In the genomic region with DNA sequence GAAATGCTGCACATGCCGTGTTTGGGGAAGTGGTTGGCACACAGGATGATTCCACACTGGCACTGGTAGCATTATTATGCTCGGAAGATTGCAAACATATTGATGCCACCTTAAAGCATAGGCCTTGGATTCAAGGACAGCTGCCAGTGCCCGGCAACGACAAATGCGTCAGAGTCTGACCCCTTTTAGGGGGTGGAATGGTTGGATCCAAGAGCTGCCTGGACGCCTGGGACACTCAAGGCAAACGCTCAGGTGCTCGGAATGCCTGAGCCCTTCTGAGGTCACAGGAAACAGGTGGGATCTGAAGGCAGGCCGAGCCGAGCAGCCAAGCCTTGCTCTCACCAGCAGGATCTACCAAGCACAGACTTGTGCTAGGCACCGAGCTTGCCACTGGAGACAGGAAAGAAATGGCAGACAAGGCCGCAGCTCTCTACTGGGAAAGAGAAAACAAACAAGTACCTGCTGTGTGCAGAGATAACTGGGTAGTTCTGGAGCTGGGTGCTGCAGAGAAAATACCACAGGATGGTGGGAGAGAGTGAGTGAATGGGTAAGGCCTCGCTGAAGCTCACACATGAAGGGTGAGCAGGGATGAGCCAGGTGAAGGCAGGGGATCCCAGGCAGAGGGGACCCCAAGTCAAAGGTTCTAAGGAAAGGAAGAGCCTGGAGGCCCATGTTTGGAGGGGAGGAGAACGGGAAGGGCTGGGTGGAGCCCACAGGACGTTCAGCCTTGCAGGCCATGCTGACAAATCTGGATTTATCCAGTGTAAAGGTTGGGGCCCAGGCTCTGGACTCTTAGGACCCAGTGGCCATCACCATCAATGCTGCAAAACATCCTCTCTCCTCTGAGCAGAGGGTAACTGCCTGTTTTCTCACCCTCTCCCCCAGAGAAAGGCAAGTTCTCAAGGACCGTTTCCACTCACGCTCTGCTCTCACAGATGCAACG, we compare ENCODE assay signal across 8 cellular contexts. TPM values are rescaled to one million over a fixed set of nuclear protein-coding genes. Genes with fewer than 3 reads are reported as not detected.
DNase-seq lines count a peak whose midpoint lies in the region; ATAC-seq and TF ChIP-seq lines count a peak whose summit lies in the region.

No MANE protein-coding gene starts in this region.

- no peak overlapping the region for H3K4me3 Mint-ChIP-seq in activated CD4-positive, alpha-beta T cell treated with anti-CD3 and anti-CD28 coated beads, Interleukin-2, amount 10 ng/mL, durations not matched to agents 7 days and 5 days

- POLR2A ChIA-PET in activated CD4-positive, alpha-beta T cell treated with anti-CD3 and anti-CD28 coated beads, Interleukin-2, amount 10 ng/mL, durations not matched to agents 7 days and 5 days (lab: Charles Lee), result no interaction called here
- POLR2A ChIA-PET in PC-9 (lab: Charles Lee; ENCODE audit: unreplicated experiment), result no interaction called here

- H3K9me3 Mint-ChIP-seq in activated CD4-positive, alpha-beta T cell treated with anti-CD3 and anti-CD28 coated beads, Interleukin-2, amount 10 ng/mL, durations not matched to agents 7 days and 5 days, result no peaks in the 10 kb centered on the region

- H3K4me3 ChIP-seq in liver (ENCODE audit: low read depth in 1 of 3, low read length in 3 of 3) (no peak overlapping the region), thyroid gland (replicated peaks in 1 of 3) (peak overlapping the region in 1 of 3 donors; percentile 1), PC-9 (no peak overlapping the region)

- H3K27ac ChIP-seq in angular gyrus (ENCODE audit: low read depth, low read length) (peak overlapping the region; percentile 98), liver (ENCODE audit: low read depth in 1 of 2, low read length in 2 of 2) (peak overlapping the region; percentile 72 to 84), thyroid gland (peak overlapping the region; percentile 61 to 95 (median 91)), PC-9 (no peak overlapping the region)

- no peak overlapping the region for H2AFZ ChIP-seq in PC-9

- H3K36me3 Mint-ChIP-seq in activated CD4-positive, alpha-beta T cell treated with anti-CD3 and anti-CD28 coated beads, Interleukin-2, amount 10 ng/mL, durations not matched to agents 7 days and 5 days (ENCODE audit: low read depth), result peaks cover 18% of the 10 kb centered on the region

- TF ChIP-seq POLR2A in thyroid gland (IDR thresholded peaks at IDR 0.05), result no peak

- intact Hi-C loops in thyroid gland (cut with DNase I), result loop anchor here (10.0 kb wide), 1 partner anchor 164 kb away; a partner anchor contains a TSS
- intact Hi-C loops in PC-9 (cut with micrococcal nuclease; ENCODE audit: unreplicated experiment), result no loop called here

- no peaks in the 10 kb centered on the region for H3K27me3 ChIP-seq in liver (ENCODE audit: control insufficient read depth in 4 of 4, insufficient read depth in 4 of 4, low read length in 3 of 4)
- no peaks in the 10 kb centered on the region for H3K27me3 ChIP-seq in thyroid gland
- no peaks in the 10 kb centered on the region for H3K27me3 ChIP-seq in PC-9 (ENCODE audit: insufficient read depth, low read depth)

- WGBS in liver, result 53% methylated on average over 18 of the region's 18 CpGs
- WGBS in thyroid gland, 2 donors, result 28 to 37% methylated on average over 18 of the region's 18 CpGs

- peaks cover 2 to 21% (median 11%) of the 10 kb centered on the region in 4 donors for H3K4me1 ChIP-seq in liver (ENCODE audit: control insufficient read depth in 4 of 4, insufficient read depth in 4 of 4, low read length in 3 of 4)
- H3K4me1 ChIP-seq in thyroid gland, result peaks cover 23 to 38% of the 10 kb centered on the region in 2 donors
- no peaks in the 10 kb centered on the region for H3K4me1 ChIP-seq in PC-9 (replicated peaks; ENCODE audit: insufficient read depth)

- CTCF ChIA-PET in activated CD4-positive, alpha-beta T cell treated with anti-CD3 and anti-CD28 coated beads, Interleukin-2, amount 10 ng/mL, durations not matched to agents 7 days and 5 days (lab: Charles Lee), result interaction anchor here (0.9 to 2.3 kb wide), 8 partner anchors 9 to 164 kb away, joined by 3 to 17 read pairs (median 6); a partner anchor contains a TSS
- CTCF ChIA-PET in PC-9 (lab: Charles Lee), result interaction anchor here (1.5 kb wide), 1 partner anchor 65 kb away, joined by 10 read pairs; a partner anchor contains a TSS

- H3K4me1 Mint-ChIP-seq in activated CD4-positive, alpha-beta T cell treated with anti-CD3 and anti-CD28 coated beads, Interleukin-2, amount 10 ng/mL, durations not matched to agents 7 days and 5 days, result peaks cover 79% of the 10 kb centered on the region

- TF ChIP-seq RAD21 in liver (IDR thresholded peaks at IDR 0.05), result no peak

- no peaks in the 10 kb centered on the region for H3F3A ChIP-seq in PC-9 (ENCODE audit: insufficient read depth, low read depth)

- H3K27ac Mint-ChIP-seq in activated CD4-positive, alpha-beta T cell treated with anti-CD3 and anti-CD28 coated beads, Interleukin-2, amount 10 ng/mL, durations not matched to agents 7 days and 5 days, result peak overlapping the region; percentile 57

- H3K36me3 ChIP-seq in liver (ENCODE audit: control insufficient read depth in 4 of 4, insufficient read depth in 3 of 4, low read depth in 1 of 4, low read length in 3 of 4) (peaks cover 0 to 3% (median 0%) of the 10 kb centered on the region in 4 donors), thyroid gland (no peaks in the 10 kb centered on the region), PC-9 (ENCODE audit: low read depth) (no peaks in the 10 kb centered on the region)

- DNase-seq in activated CD4-positive, alpha-beta T cell treated with anti-CD3 and anti-CD28 coated beads, Interleukin-2, amount 10 ng/mL, durations not matched to agents 7 days and 5 days, result no peak
- no peak for DNase-seq in activated CD4-positive, alpha-beta T cell treated with anti-CD3 and anti-CD28 coated beads, Interleukin-2, amount 50 U/mL, for 4 hours
- DNase-seq in thyroid gland (peak; percentile 78 to 90), PC-9 (no peak)
- DNase-seq in central memory CD4-positive, alpha-beta T cell, result no peak

- peaks cover 90% of the 10 kb centered on the region for H3K79me2 ChIP-seq in PC-9 (ENCODE audit: low read depth)

- no peak overlapping the region for H3K4me2 ChIP-seq in PC-9

- TF ChIP-seq CTCF in liver (IDR thresholded peaks at IDR 0.05; ENCODE audit: low read depth, low read length, missing input control), result no peak
- peak in 1 of 6 experiments; percentile 7 for TF ChIP-seq CTCF in thyroid gland (IDR thresholded peaks at IDR 0.05)
- TF ChIP-seq CTCF in PC-9 (conservative IDR thresholded peaks at IDR 0.05), result no peak

- no peaks in the 10 kb centered on the region for H3K9me2 ChIP-seq in PC-9 (ENCODE audit: insufficient read depth)

- ATAC-seq in HG03135 (IDR thresholded peaks at IDR 0.05; ENCODE audit: unreplicated experiment), result no peak

- no peaks in the 10 kb centered on the region for H3K27me3 Mint-ChIP-seq in activated CD4-positive, alpha-beta T cell treated with anti-CD3 and anti-CD28 coated beads, Interleukin-2, amount 10 ng/mL, durations not matched to agents 7 days and 5 days

- peaks cover 35% of the 10 kb centered on the region for H4K20me1 ChIP-seq in PC-9 (ENCODE audit: insufficient read depth)

- peak overlapping the region in 1 of 2 donors; percentile 13 for H3K9ac ChIP-seq in liver (ENCODE audit: low read depth in 1 of 2, low read length in 2 of 2)

- no peaks in the 10 kb centered on the region for H3K9me3 ChIP-seq in liver (ENCODE audit: control insufficient read depth in 4 of 4, low read length in 3 of 4)
- no peaks in the 10 kb centered on the region for H3K9me3 ChIP-seq in thyroid gland
- no peaks in the 10 kb centered on the region for H3K9me3 ChIP-seq in PC-9 (ENCODE audit: insufficient read depth, low read depth)

- BruUV-seq in PC-9 (replicated peaks; lab: Mats Ljungman, UMichigan), result no TSS peak

TF ChIP-seq in liver, 16 proteins besides CTCF, POLR2A, EP300 and RAD21 (continues in another document):
- no peak for TF ChIP-seq HNF4G (IDR thresholded peaks at IDR 0.05)
- TF ChIP-seq HNF4A (conservative IDR thresholded peaks at IDR 0.05), result no peak
- TF ChIP-seq FOXA2 (IDR thresholded peaks at IDR 0.05), result no peak
- no peak for TF ChIP-seq SP1 (IDR thresholded peaks at IDR 0.05)
- TF ChIP-seq RXRA (IDR thresholded peaks at IDR 0.05), result no peak
- TF ChIP-seq, protein P1, sequence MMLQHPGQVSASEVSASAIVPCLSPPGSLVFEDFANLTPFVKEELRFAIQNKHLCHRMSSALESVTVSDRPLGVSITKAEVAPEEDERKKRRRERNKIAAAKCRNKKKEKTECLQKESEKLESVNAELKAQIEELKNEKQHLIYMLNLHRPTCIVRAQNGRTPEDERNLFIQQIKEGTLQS (IDR thresholded peaks at IDR 0.05), result no peak
- TF ChIP-seq, protein P2, sequence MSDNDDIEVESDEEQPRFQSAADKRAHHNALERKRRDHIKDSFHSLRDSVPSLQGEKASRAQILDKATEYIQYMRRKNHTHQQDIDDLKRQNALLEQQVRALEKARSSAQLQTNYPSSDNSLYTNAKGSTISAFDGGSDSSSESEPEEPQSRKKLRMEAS (IDR thresholded peaks at IDR 0.05), result no peak
- no peak for TF ChIP-seq JUND (IDR thresholded peaks at IDR 0.05)
- no peak for TF ChIP-seq EGR1 (IDR thresholded peaks at IDR 0.05; ENCODE audit: low read depth in 2 of 2)
- no peak for TF ChIP-seq TAF1 (conservative IDR thresholded peaks at IDR 0.05)

RNA-seq across cellular contexts. Expression of a gene that starts 9.2 kb away (rescaled TPM):
- total RNA-seq in activated CD4-positive, alpha-beta T cell treated with anti-CD3 and anti-CD28 coated beads, Interleukin-2, amount 10 ng/mL, durations not matched to agents 7 days and 5 days, result 10 to 100 TPM; 97.4 to 98.0 TPM
- total RNA-seq in liver (10 to 100 TPM; 20.2 to 23.3 TPM), thyroid gland (100 to 1,000 TPM in 1 of 4 donors, 10 to 100 TPM in 3; 57.8 to 148 (median 82.7) TPM), PC-9 (2021) (43.7 and 44.1 TPM in 2 replicates)
- 10 to 100 TPM in 1 of 2 donors, 1 to 10 TPM in 1; 10.0 to 21.2 TPM for polyA plus RNA-seq in liver

RNA-seq across cellular contexts. Expression of a gene that starts 54.6 kb away (rescaled TPM):
- 10 to 100 TPM; 17.2 to 21.0 TPM for total RNA-seq in activated CD4-positive, alpha-beta T cell treated with anti-CD3 and anti-CD28 coated beads, Interleukin-2, amount 10 ng/mL, durations not matched to agents 7 days and 5 days
- total RNA-seq in liver, result 1 to 10 TPM; 2.1 to 4.2 TPM
- polyA plus RNA-seq in liver, result 10 to 100 TPM in 1 of 2 donors, 1 to 10 TPM in 1; 2.8 to 11.4 TPM
- total RNA-seq in thyroid gland, result 10 to 100 TPM in 3 of 4 donors, 1 to 10 TPM in 1; 9.0 to 48.8 (median 26.3) TPM
- total RNA-seq in PC-9 (2021), result 32.0 and 41.5 TPM in 2 replicates

Comparison
In these comparisons a context has a peak if more than half of its experiments do, and no peak if none do; other contexts are left out.
1. DNase-seq: peak in thyroid gland (2 of 2); none in activated CD4-positive, alpha-beta T cell treated with anti-CD3 and anti-CD28 coated beads, Interleukin-2, amount 10 ng/mL, durations not matched to agents 7 days and 5 days (single experiment), activated CD4-positive, alpha-beta T cell treated with anti-CD3 and anti-CD28 coated beads, Interleukin-2, amount 50 U/mL, for 4 hours (0 of 2), PC-9 (0 of 2) and central memory CD4-positive, alpha-beta T cell (single experiment).